7 cellular contexts compared by ENCODE assay signal in the genomic region with DNA sequence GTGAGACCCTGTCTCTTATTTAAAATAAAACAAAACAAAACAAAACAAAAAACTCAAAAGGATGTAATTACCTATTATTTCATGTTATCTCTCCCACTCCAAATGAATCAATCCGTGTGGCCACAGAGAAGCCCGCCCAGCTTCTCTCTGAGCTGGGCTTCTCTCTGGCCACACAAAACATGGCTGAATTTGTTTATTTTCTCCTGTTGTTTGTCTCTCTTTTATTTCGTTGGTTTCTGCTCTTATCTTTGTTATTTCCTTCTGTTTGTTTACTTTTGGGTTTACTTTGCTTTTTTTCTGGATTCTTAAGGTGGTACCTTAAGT. TPM values are rescaled to one million over a fixed set of nuclear protein-coding genes. Genes with fewer than 3 reads are reported as not detected.
DNase-seq lines count a peak whose midpoint lies in the region; ATAC-seq, FAIRE-seq and TF ChIP-seq lines count a peak whose summit lies in the region.

No MANE protein-coding gene starts in this region.

- peak overlapping the region; percentile 72 for H3K9ac ChIP-seq in OCI-LY3 (ENCODE audit: low read length)

- peak overlapping the region; percentile 37 for H2AFZ ChIP-seq in OCI-LY3 (ENCODE audit: low read depth, low read length)

- H3K36me3 Mint-ChIP-seq in chondrocyte (ENCODE audit: low read depth) (no peaks in the 10 kb centered on the region), osteocyte (ENCODE audit: unreplicated experiment) (no peaks in the 10 kb centered on the region)

- H3K27me3 Mint-ChIP-seq in chondrocyte (ENCODE audit: low read depth) (peaks cover 33% of the 10 kb centered on the region), osteocyte (ENCODE audit: unreplicated experiment) (peaks cover 34% of the 10 kb centered on the region)

- H3K4me3 ChIP-seq in GM12865 (ENCODE audit: low read depth, low read length) (peak overlapping the region; percentile 64; the same call in 1 of the 2 replicates), OCI-LY3 (ENCODE audit: low read length) (peak overlapping the region; percentile 86), small intestine (ENCODE audit: low read depth in 1 of 2, low read length in 2 of 2) (no peak overlapping the region)

- DNase-seq in GM12865 (ENCODE audit: low read depth) (no peak), chondrocyte (ENCODE audit: low spot score) (no peak), osteocyte (ENCODE audit: extremely low spot score, unreplicated experiment) (no peak), small intestine (no peak), NCI-H524 (lab: John Stamatoyannopoulos, UW) (no peak)

- H3K4me1 Mint-ChIP-seq in chondrocyte (ENCODE audit: low read depth): peaks cover 42% of the 10 kb centered on the region
- peaks cover 34% of the 10 kb centered on the region for H3K4me1 Mint-ChIP-seq in osteocyte (ENCODE audit: unreplicated experiment)

- peaks cover 4% of the 10 kb centered on the region; the same call in 1 of the 2 replicates for H4K20me1 ChIP-seq in OCI-LY3 (ENCODE audit: insufficient read depth, low read length)

- H3K4me3 Mint-ChIP-seq in chondrocyte (ENCODE audit: unreplicated experiment) (peak overlapping the region; percentile 77), osteocyte (ENCODE audit: unreplicated experiment) (peak overlapping the region; percentile 76)

- H3K9me3 ChIP-seq in OCI-LY3 (ENCODE audit: insufficient read depth, low read length) (no peaks in the 10 kb centered on the region), small intestine (ENCODE audit: control insufficient read depth, low read depth) (no peaks in the 10 kb centered on the region)

- TF ChIP-seq CTCF in GM12865 (IDR thresholded peaks at IDR 0.05; ENCODE audit: insufficient read depth, low read depth, low read length, missing control alignments) (no peak), OCI-LY3 (IDR thresholded peaks at IDR 0.05; ENCODE audit: low read depth, low read length) (no peak), chondrocyte (IDR thresholded peaks at IDR 0.05) (peak; percentile 71), osteocyte (IDR thresholded peaks at IDR 0.05) (no peak)

- peaks cover 4% of the 10 kb centered on the region; the same call in 1 of the 2 replicates for H3K79me2 ChIP-seq in OCI-LY3 (ENCODE audit: low read length)

- H3K9me3 Mint-ChIP-seq in chondrocyte (ENCODE audit: low read depth) (no peaks in the 10 kb centered on the region), osteocyte (ENCODE audit: unreplicated experiment) (no peaks in the 10 kb centered on the region)

- H3K27ac ChIP-seq in OCI-LY3 (ENCODE audit: low read length) (no peak overlapping the region; the same call in 1 of the 2 replicates), small intestine (ENCODE audit: low read depth in 1 of 2, low read length in 1 of 2) (no peak overlapping the region)

- 43 to 54% (median 52%) methylated on average over 3 of the region's 3 CpGs for WGBS in small intestine, 3 donors

- H3K36me3 ChIP-seq in OCI-LY3 (replicated peaks; ENCODE audit: low read depth, low read length): no peaks in the 10 kb centered on the region
- no peaks in the 10 kb centered on the region for H3K36me3 ChIP-seq in small intestine (ENCODE audit: control insufficient read depth in 2 of 2, insufficient read depth in 2 of 2, low read length in 2 of 2)

- H3K4me1 ChIP-seq in OCI-LY3 (ENCODE audit: low read length) (peaks cover 19% of the 10 kb centered on the region), small intestine (ENCODE audit: control insufficient read depth in 2 of 2, insufficient read depth in 1 of 2, low read depth in 1 of 2, low read length in 1 of 2) (no peaks in the 10 kb centered on the region)

- no peak for FAIRE-seq in small intestine (lab: Jason Lieb, UNC)

- H3K27ac Mint-ChIP-seq in chondrocyte (ENCODE audit: unreplicated experiment) (no peak overlapping the region), osteocyte (ENCODE audit: unreplicated experiment) (peak overlapping the region; percentile 48)

- ATAC-seq in HG02610 (IDR thresholded peaks at IDR 0.05; ENCODE audit: unreplicated experiment): no peak

- peak overlapping the region; percentile 90 for H3K4me2 ChIP-seq in OCI-LY3 (ENCODE audit: low read length)

- H3K27me3 ChIP-seq in OCI-LY3 (ENCODE audit: low read depth, low read length) (no peaks in the 10 kb centered on the region), small intestine (ENCODE audit: control insufficient read depth in 2 of 2, insufficient read depth in 2 of 2, low read length in 2 of 2) (no peaks in the 10 kb centered on the region)

RNA-seq across cellular contexts. Expression of gene TRABD2A, which starts 1.5 kb away (rescaled TPM):
- total RNA-seq in chondrocyte (0.37 to 1.2 TPM (median 0.82 TPM) in 3 replicates), osteocyte (0.21 and 0.99 TPM in 2 replicates)
- polyA plus RNA-seq in small intestine: 10 to 100 TPM in 1 of 3 donors, 1 to 10 TPM in 2; 2.0 to 25.6 (median 2.7) TPM

RNA-seq across cellular contexts. Expression of gene TMSB10, which starts 23.1 kb away (rescaled TPM):
- total RNA-seq in chondrocyte (1,771 to 2,562 TPM (median 2,521 TPM) in 3 replicates), osteocyte (2,436 and 2,534 TPM in 2 replicates)
- 1,000 to 10,000 TPM; 2,319 to 3,566 (median 2,983) TPM for polyA plus RNA-seq in small intestine

Comparison
In these comparisons a context has a peak if more than half of its experiments do, and no peak if none do; other contexts are left out.
1. H3K4me3 ChIP-seq: peak in GM12865 (single experiment) and OCI-LY3 (single experiment); none in small intestine (0 of 2).